9 cellular contexts compared by ENCODE assay signal in the genomic region with DNA sequence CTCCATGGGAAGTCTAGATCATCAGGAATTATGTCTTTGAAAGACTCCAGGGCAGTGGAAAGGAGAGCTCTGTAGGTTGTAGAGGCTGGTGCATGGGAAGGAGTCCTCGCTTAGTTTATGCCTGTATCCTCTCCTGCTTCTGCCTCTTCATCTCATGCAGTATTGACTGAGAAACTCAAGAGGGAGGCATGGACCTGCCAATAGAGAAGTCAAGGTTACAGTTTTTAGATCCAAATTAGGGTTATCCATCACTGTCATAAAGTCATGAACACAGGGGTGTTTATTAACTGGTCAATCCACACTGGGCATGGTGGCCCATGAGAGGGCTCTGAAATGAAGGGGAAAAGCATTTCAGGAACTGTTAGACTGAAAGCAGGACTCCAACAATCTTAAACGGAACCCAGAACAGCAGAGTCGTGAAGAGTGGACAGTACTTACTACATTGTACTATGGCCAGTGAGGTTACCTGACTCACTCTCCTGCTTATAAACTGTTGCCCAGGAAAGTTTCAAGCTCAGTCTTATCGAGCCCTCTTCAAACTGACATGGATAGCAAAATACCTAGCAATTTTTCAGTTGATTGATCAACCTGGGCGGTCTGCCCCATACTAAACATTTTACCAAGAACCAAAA. TPM values are rescaled to one million over a fixed set of nuclear protein-coding genes. Genes with fewer than 3 reads are reported as not detected.
DNase-seq lines count a peak whose midpoint lies in the region; ATAC-seq and TF ChIP-seq lines count a peak whose summit lies in the region.
"Had no signal": no experiment of that assay in that cellular context is flagged by ENCODE, and none has a peak within 500 bp of the region (broad histone marks: within the 10 kb centered on the region; RNA-seq: fewer than 3 reads in every experiment).

No MANE protein-coding gene starts in this region.

- no peak overlapping the region for H3K27ac ChIP-seq in Karpas-422 (ENCODE audit: low read length)
- H3K27ac ChIP-seq: GM23248 had no signal

- no peak overlapping the region for H3K4me2 ChIP-seq in Karpas-422 (ENCODE audit: low read depth, low read length, poor library complexity, severe bottlenecking)

- peaks cover 12% of the 10 kb centered on the region for H3K36me3 Mint-ChIP-seq in glutamatergic neuron (ENCODE audit: unreplicated experiment)
- H3K36me3 Mint-ChIP-seq in endothelial cell (ENCODE audit: low read depth, unreplicated experiment) = no peaks in the 10 kb centered on the region

- no peak overlapping the region for H2AFZ ChIP-seq in Karpas-422 (ENCODE audit: low read length)
- H2AFZ ChIP-seq: GM23248 had no signal

- no peak overlapping the region for H3K27ac Mint-ChIP-seq in glutamatergic neuron (ENCODE audit: unreplicated experiment)
- no peak overlapping the region for H3K27ac Mint-ChIP-seq in endothelial cell (ENCODE audit: unreplicated experiment)

- no peaks in the 10 kb centered on the region for H3K79me2 ChIP-seq in Karpas-422 (ENCODE audit: low read length)

- H3K9me2 ChIP-seq in Karpas-422 (replicated peaks; ENCODE audit: insufficient read depth, low read length) = no peaks in the 10 kb centered on the region

- no peaks in the 10 kb centered on the region for H3K36me3 ChIP-seq in Karpas-422 (ENCODE audit: insufficient read depth, low read length)

- H3K9me3 ChIP-seq in Karpas-422 (ENCODE audit: low read length) = peaks cover 12% of the 10 kb centered on the region

- H3K27me3 Mint-ChIP-seq in glutamatergic neuron (ENCODE audit: unreplicated experiment) (peaks cover 2% of the 10 kb centered on the region), endothelial cell (ENCODE audit: unreplicated experiment) (no peaks in the 10 kb centered on the region)

- DNase-seq in GM13976 (ENCODE audit: low spot score) = no peak
- DNase-seq in Karpas-422 = peak; percentile 65
- peak; percentile 34 for DNase-seq in iPS-NIHi7 (ENCODE audit: extremely low spot score)
- DNase-seq in glutamatergic neuron = no peak
- DNase-seq in activated CD8-positive, alpha-beta memory T cell treated with anti-CD3 and anti-CD28 coated beads, Interleukin-2, amount 50 U/mL, for 48 hours = no peak
- no peak for DNase-seq in endothelial cell (ENCODE audit: low spot score)
- DNase-seq in stimulated activated naive CD4-positive, alpha-beta T cell treated with Interleukin-2 at 50 U/mL for 16 hours (lab: John Stamatoyannopoulos, UW) = no peak
- DNase-seq: GM23248 had no signal

- peak; percentile 71 for ATAC-seq in GM21447 (IDR thresholded peaks at IDR 0.05; ENCODE audit: unreplicated experiment)

- H3K9me3 Mint-ChIP-seq in glutamatergic neuron (ENCODE audit: unreplicated experiment) (peaks cover 4% of the 10 kb centered on the region), endothelial cell (ENCODE audit: unreplicated experiment) (no peaks in the 10 kb centered on the region)

- H3K4me3 ChIP-seq in Karpas-422 (ENCODE audit: low read length) = no peak overlapping the region
- H3K4me3 ChIP-seq: GM23248 had no signal

- in situ Hi-C loops in GM13976 (cut with MboI; ENCODE audit: low sequenced_read_pairs, unreplicated experiment) = loop anchor here (25.0 kb wide), 1 partner anchor 558 kb away; no protein-coding TSS in a partner anchor

- H3K4me1 ChIP-seq in Karpas-422 (ENCODE audit: low read length) = peaks cover 3% of the 10 kb centered on the region

- H3K27me3 ChIP-seq in Karpas-422 (ENCODE audit: low read length) = no peaks in the 10 kb centered on the region

- no peaks in the 10 kb centered on the region for H4K20me1 ChIP-seq in Karpas-422 (ENCODE audit: insufficient read depth, low read depth, low read length)

- TF ChIP-seq CTCF in GM13976 (IDR thresholded peaks at IDR 0.05; ENCODE audit: borderline replicate concordance, control extremely low read depth, extremely low read depth, insufficient read depth, missing control alignments) (peak; percentile 45), glutamatergic neuron (IDR thresholded peaks at IDR 0.05; ENCODE audit: partially characterized antibody, unreplicated experiment) (no peak), endothelial cell (IDR thresholded peaks at IDR 0.05; ENCODE audit: unreplicated experiment) (no peak)

- H3K4me1 Mint-ChIP-seq in glutamatergic neuron (ENCODE audit: low read depth, unreplicated experiment) (no peaks in the 10 kb centered on the region), endothelial cell (ENCODE audit: unreplicated experiment) (peaks cover 12% of the 10 kb centered on the region)

- H3K9ac ChIP-seq in Karpas-422 (ENCODE audit: low read length) = no peak overlapping the region
- H3K9ac ChIP-seq: GM23248 had no signal

- no peak overlapping the region for H3K4me3 Mint-ChIP-seq in glutamatergic neuron (ENCODE audit: unreplicated experiment)
- no peak overlapping the region for H3K4me3 Mint-ChIP-seq in endothelial cell (ENCODE audit: unreplicated experiment)

RNA-seq across cellular contexts. Expression of a gene that starts 30.1 kb away (rescaled TPM):
- total RNA-seq in Karpas-422 (2014; rRNA removed; shearing (Covaris generic); ENCODE audit: low replicate concordance) = 155 and 162 TPM in 2 replicates
- total RNA-seq in glutamatergic neuron (ENCODE audit: unreplicated experiment) = 74.8 TPM
- 67.3 TPM for total RNA-seq in endothelial cell (ENCODE audit: unreplicated experiment)

RNA-seq across cellular contexts. Expression of a gene that starts 53.7 kb away (rescaled TPM):
- 64.1 and 65.1 TPM in 2 replicates for total RNA-seq in Karpas-422 (2014; rRNA removed; shearing (Covaris generic); ENCODE audit: low replicate concordance)
- total RNA-seq in glutamatergic neuron (ENCODE audit: unreplicated experiment) (62.2 TPM), endothelial cell (ENCODE audit: unreplicated experiment) (38.0 TPM)

Comparison
In these comparisons a context has a peak if more than half of its experiments do, and no peak if none do; other contexts are left out.
1. DNase-seq: peak in Karpas-422 (single experiment) and iPS-NIHi7 (single experiment); none in GM13976 (single experiment), glutamatergic neuron (single experiment), activated CD8-positive, alpha-beta memory T cell treated with anti-CD3 and anti-CD28 coated beads, Interleukin-2, amount 50 U/mL, for 48 hours (single experiment), endothelial cell (single experiment) and stimulated activated naive CD4-positive, alpha-beta T cell treated with Interleukin-2 at 50 U/mL for 16 hours (single experiment).